In genomic region chr17:64781394-64781793, GRCh38 we compare ENCODE assay signal across 8 cellular contexts.
DNase-seq lines count a peak whose midpoint lies in the region; ATAC-seq and TF ChIP-seq lines count a peak whose summit lies in the region.

No MANE protein-coding gene starts in this region.

- no peak for DNase-seq in RWPE2 (ENCODE audit: low spot score)
- DNase-seq in astrocyte of the cerebellum (ENCODE audit: low read depth), result no peak
- DNase-seq in immature natural killer cell, result peak; percentile 27 to 39 (median 30)
- peak; percentile 7 to 41 (median 32) for DNase-seq in stimulated activated naive CD4-positive, alpha-beta T cell (lab: John Stamatoyannopoulos, UW)
- no peak for DNase-seq in kidney glomerular epithelial cell (lab: John Stamatoyannopoulos, UW)
- DNase-seq in NCI-H446 (lab: John Stamatoyannopoulos, UW), result no peak

- H3K4me1 Mint-ChIP-seq in immature natural killer cell, result peaks cover 27 to 35% of the 10 kb centered on the region in 2 donors

- TF ChIP-seq CTCF in RWPE2 (IDR thresholded peaks at IDR 0.05; ENCODE audit: poor library complexity, severe bottlenecking) (no peak), astrocyte of the cerebellum (IDR thresholded peaks at IDR 0.05; ENCODE audit: low read depth, low read length, missing control alignments) (no peak)

- no peaks in the 10 kb centered on the region for H3K27me3 ChIP-seq in RWPE2 (ENCODE audit: insufficient read depth, poor library complexity, severe bottlenecking)

- peak overlapping the region in 4 of 5 donors; percentile 14 to 72 (median 54) for H3K4me3 Mint-ChIP-seq in immature natural killer cell

- ATAC-seq in GM21423 (IDR thresholded peaks at IDR 0.05; ENCODE audit: unreplicated experiment), result peak; percentile 36
- ATAC-seq in RWPE2 (ENCODE audit: low read depth), result peak; percentile 36
- ATAC-seq in GM21825 (IDR thresholded peaks at IDR 0.05; ENCODE audit: unreplicated experiment), result no peak

- peak overlapping the region; percentile 18 for H3K27ac ChIP-seq in RWPE2 (ENCODE audit: poor library complexity, severe bottlenecking)

- peaks cover 2 to 16% (median 11%) of the 10 kb centered on the region in 3 donors for H3K27me3 Mint-ChIP-seq in immature natural killer cell (ENCODE audit: low read depth in 3 of 3)

- H3K9me3 ChIP-seq in RWPE2 (ENCODE audit: severe bottlenecking), result no peaks in the 10 kb centered on the region

- H3K4me1 ChIP-seq in RWPE2 (ENCODE audit: insufficient read depth, poor library complexity, severe bottlenecking), result peaks cover 5% of the 10 kb centered on the region

- H3K27ac Mint-ChIP-seq in immature natural killer cell, result no peak overlapping the region

- H3K36me3 ChIP-seq in RWPE2 (ENCODE audit: low read depth), result peaks cover 7% of the 10 kb centered on the region; the same call in 1 of the 2 replicates

- peaks cover 0 to 6% (median 2%) of the 10 kb centered on the region in 3 donors for H3K36me3 Mint-ChIP-seq in immature natural killer cell

- H3K9me3 Mint-ChIP-seq in immature natural killer cell, result no peaks in the 10 kb centered on the region

- in situ Hi-C loops in astrocyte of the cerebellum (cut with HindIII; ENCODE audit: low sequenced_read_pairs), result no loop called here

- H3K4me3 ChIP-seq in RWPE2 (ENCODE audit: severe bottlenecking) (peak overlapping the region; percentile 37), astrocyte of the cerebellum (ENCODE audit: low read depth, low read length) (peak overlapping the region; percentile 5)

Comparison
In these comparisons a context has a peak if more than half of its experiments do, and no peak if none do; other contexts are left out.
1. DNase-seq: peak in immature natural killer cell (3 of 3) and stimulated activated naive CD4-positive, alpha-beta T cell (6 of 6); none in RWPE2 (single experiment), astrocyte of the cerebellum (single experiment), kidney glomerular epithelial cell (single experiment) and NCI-H446 (0 of 2).